ENCODE assay signal across 23 cellular contexts in the genomic region with DNA sequence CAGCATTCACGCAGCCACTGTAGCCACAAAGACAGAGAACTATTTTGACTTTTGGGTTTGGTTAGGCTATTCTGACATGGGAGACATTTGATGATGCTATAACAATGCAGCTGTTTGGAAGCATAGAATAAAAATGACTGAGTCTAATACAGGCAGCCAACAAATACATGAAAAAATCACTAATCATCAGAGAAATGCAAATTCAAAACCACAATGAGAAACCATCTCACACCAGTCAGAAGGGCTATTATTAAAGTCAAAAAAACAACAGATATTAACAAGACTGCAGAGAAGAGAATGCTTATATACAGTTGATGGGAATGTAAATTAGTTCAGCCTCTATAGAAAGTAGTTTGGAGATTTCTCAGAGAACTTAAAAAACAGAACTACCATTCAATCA.
"Had no signal": no experiment of that assay in that cellular context is flagged by ENCODE, and none has a peak within 500 bp of the region (broad histone marks: within the 10 kb centered on the region; RNA-seq: fewer than 3 reads in every experiment).

No MANE protein-coding gene starts in this region.

- H3K27me3 ChIP-seq: brain microvascular endothelial cell, dorsolateral prefrontal cortex, hepatocyte, ovary, transverse colon, uterus had no signal

- H3K36me3 ChIP-seq: brain microvascular endothelial cell, lower lobe of right lung, ovary, transverse colon, uterus had no signal

- H3K4me1 ChIP-seq: lower lobe of right lung, psoas muscle, transverse colon, uterus had no signal

- H3K4me2 ChIP-seq: hepatocyte had no signal

- H2AFZ ChIP-seq: hepatocyte had no signal

- ATAC-seq: activated CD8-positive, alpha-beta memory T cell treated with anti-CD3 and anti-CD28 coated beads, Interleukin-2, amount 10 ng/mL, durations not matched to agents 7 days and 5 days; left colon; lower lobe of right lung; natural killer cell; psoas muscle; right cardiac atrium had no signal

- H3K79me2 ChIP-seq: hepatocyte had no signal

- H3K4me3 ChIP-seq: dorsolateral prefrontal cortex, hepatocyte, lower lobe of right lung, ovary, psoas muscle, transverse colon, uterus had no signal

- H3K27ac ChIP-seq: brain microvascular endothelial cell, dorsolateral prefrontal cortex, epithelial cell of prostate, hepatocyte, lower lobe of right lung, ovary, psoas muscle, transverse colon, uterus had no signal

- H3K9me3 ChIP-seq: lower lobe of right lung, ovary, psoas muscle, transverse colon, uterus had no signal

- DNase-seq: activated B cell treated with CpG ODN at 0.5 μM for 24 hours; activated CD4-positive, alpha-beta memory T cell treated with anti-CD3 and anti-CD28 coated beads, Interleukin-2, amount 10 ng/mL, durations not matched to agents 7 days and 5 days; activated CD4-positive, alpha-beta T cell treated with anti-CD3 and anti-CD28 coated beads for 48 hours; activated CD8-positive, alpha-beta memory T cell treated with anti-CD3 and anti-CD28 coated beads, Interleukin-2, amount 10 ng/mL, durations not matched to agents 7 days and 5 days; activated naive CD4-positive, alpha-beta T cell treated with anti-CD3 and anti-CD28 coated beads, Interleukin-2, amount 50 U/mL, for 16 hours; activated T-cell treated with anti-CD3 and anti-CD28 coated beads, Interleukin-2, amount 50 U/mL, for 24 hours; aorta; brain microvascular endothelial cell; central memory CD4-positive, alpha-beta T cell; dorsolateral prefrontal cortex; endodermal cell; foreskin fibroblast; left colon; lower lobe of right lung; natural killer cell; ovary; psoas muscle; right cardiac atrium; stimulated activated CD4-positive, alpha-beta T cell treated with anti-CD3 and anti-CD28 coated beads, Interleukin-2, amount 100 ng/mL, for 24 hours; transverse colon; uterus had no signal
